15 cellular contexts compared by ENCODE assay signal in genomic region chr7:94513565-94513860, GRCh38. TPM values are rescaled to one million over a fixed set of nuclear protein-coding genes. Genes with fewer than 3 reads are reported as not detected.
DNase-seq lines count a peak whose midpoint lies in the region; ATAC-seq and TF ChIP-seq lines count a peak whose summit lies in the region.
"Had no signal": no experiment of that assay in that cellular context is flagged by ENCODE, and none has a peak within 500 bp of the region (broad histone marks: within the 10 kb centered on the region; RNA-seq: fewer than 3 reads in every experiment).

No MANE protein-coding gene starts in this region.

- H3K27ac ChIP-seq in DOHH2 (ENCODE audit: low read depth, low read length), result no peak overlapping the region
- peak overlapping the region; percentile 26 for H3K27ac ChIP-seq in neural cell (ENCODE audit: low read length)
- H3K27ac ChIP-seq: breast epithelium had no signal

- DNase-seq in NCI-H446 treated with DMSO at 0.1 percent for 48 hours (lab: John Stamatoyannopoulos, UW), result peak; percentile 32
- DNase-seq in cardiac fibroblast (ENCODE audit: low read depth in 2 of 2), result peak; percentile 5 to 6
- DNase-seq in SKM-1 treated with dmso at 0.1 percent for 144 hours (lab: John Stamatoyannopoulos, UW; ENCODE audit: unreplicated experiment), result no peak
- DNase-seq: activated CD8-positive, alpha-beta memory T cell treated with anti-CD3 and anti-CD28 coated beads, Interleukin-2, amount 50 U/mL, for 4 hours; activated naive CD4-positive, alpha-beta T cell treated with Interleukin-2 at 50 U/mL for 16 hours; mesenchymal stem cell; NCI-H2171 treated with DMSO at 0.1 percent for 48 hours; testis had no signal

- TF ChIP-seq CTCF in DOHH2 (IDR thresholded peaks at IDR 0.05; ENCODE audit: low read depth, low read length, poor library complexity, severe bottlenecking) (no peak), cardiac fibroblast (IDR thresholded peaks at IDR 0.05; ENCODE audit: low read depth, low read length) (no peak), neural cell (IDR thresholded peaks at IDR 0.05; ENCODE audit: poor library complexity, severe bottlenecking) (no peak)

- peaks cover 61% of the 10 kb centered on the region for H3K4me1 ChIP-seq in DOHH2 (ENCODE audit: control insufficient read depth, low read length)
- H3K4me1 ChIP-seq: breast epithelium had no signal

- H3K4me2 ChIP-seq in DOHH2 (ENCODE audit: low read length), result peak overlapping the region; percentile 99
- peak overlapping the region; percentile 36 for H3K4me2 ChIP-seq in neural cell (ENCODE audit: low read length)

- H3K9me2 ChIP-seq in DOHH2 (replicated peaks; ENCODE audit: control insufficient read depth, low read length) (no peaks in the 10 kb centered on the region), neural cell (ENCODE audit: insufficient read depth, low read length) (no peaks in the 10 kb centered on the region)

- no peak for TF ChIP-seq EP300 in neural cell (conservative IDR thresholded peaks at IDR 0.05; ENCODE audit: poor library complexity, severe bottlenecking)

- no peaks in the 10 kb centered on the region for H3K27me3 ChIP-seq in DOHH2 (ENCODE audit: control insufficient read depth, low read length)
- no peaks in the 10 kb centered on the region for H3K27me3 ChIP-seq in neural cell (ENCODE audit: insufficient read depth, low read depth, low read length)
- H3K27me3 ChIP-seq: breast epithelium, testis had no signal

- H3F3A ChIP-seq in DOHH2 (ENCODE audit: control insufficient read depth, insufficient read depth), result peaks cover 7% of the 10 kb centered on the region; the same call in 1 of the 2 replicates
- no peaks in the 10 kb centered on the region for H3F3A ChIP-seq in neural cell (ENCODE audit: insufficient read depth, low read length, poor library complexity, severe bottlenecking)

- no peak overlapping the region for H2AFZ ChIP-seq in neural cell (ENCODE audit: low read depth, low read length)

- ATAC-seq in HG03280 (IDR thresholded peaks at IDR 0.05; ENCODE audit: unreplicated experiment) (no peak), SK-N-SH treated with all-trans-retinoic acid at 6 μM for 48 hours (no peak)
- ATAC-seq: Right ventricle myocardium inferior, sciatic nerve had no signal

- H3K4me3 ChIP-seq in DOHH2 (ENCODE audit: low read length) (peak overlapping the region; percentile 46), cardiac fibroblast (replicated peaks in 1 of 2; ENCODE audit: low read depth in 2 of 2, low read length in 2 of 2) (no peak overlapping the region), neural cell (ENCODE audit: low read length) (peak overlapping the region; percentile 44)
- H3K4me3 ChIP-seq: breast epithelium, testis had no signal

- H3K79me2 ChIP-seq in DOHH2 (ENCODE audit: control insufficient read depth, low read length) (peaks cover 87% of the 10 kb centered on the region), neural cell (replicated peaks; ENCODE audit: insufficient read depth, low read length) (peaks cover 84% of the 10 kb centered on the region)

- no peaks in the 10 kb centered on the region for H3K9me3 ChIP-seq in DOHH2 (ENCODE audit: control insufficient read depth, insufficient read depth, low read length)
- no peaks in the 10 kb centered on the region for H3K9me3 ChIP-seq in neural cell (ENCODE audit: low read length)
- H3K9me3 ChIP-seq: breast epithelium, testis had no signal

- H4K20me1 ChIP-seq in DOHH2 (ENCODE audit: control insufficient read depth, insufficient read depth, low read depth, low read length) (no peaks in the 10 kb centered on the region), neural cell (ENCODE audit: insufficient read depth) (no peaks in the 10 kb centered on the region)

- H3K36me3 ChIP-seq in DOHH2 (ENCODE audit: control insufficient read depth, low read length), result peaks cover 42% of the 10 kb centered on the region
- no peaks in the 10 kb centered on the region for H3K36me3 ChIP-seq in neural cell (ENCODE audit: insufficient read depth, low read length)
- H3K36me3 ChIP-seq: breast epithelium had no signal

- H3K9ac ChIP-seq in neural cell (ENCODE audit: low read length), result peak overlapping the region; percentile 7

- no peak for TF ChIP-seq RAD21 in neural cell (conservative IDR thresholded peaks at IDR 0.05)

TF ChIP-seq in neural cell, 6 proteins besides CTCF, POLR2A, EP300 and RAD21:
- TF ChIP-seq EZH2 (IDR thresholded peaks at IDR 0.05; ENCODE audit: borderline replicate concordance, insufficient read depth, low read length, poor library complexity, severe bottlenecking) (no peak), MXI1 (conservative IDR thresholded peaks at IDR 0.05; ENCODE audit: poor library complexity, severe bottlenecking) (no peak), TAF1 (IDR thresholded peaks at IDR 0.05; ENCODE audit: low read depth) (no peak), SMC3 (conservative IDR thresholded peaks at IDR 0.05; ENCODE audit: poor library complexity) (no peak), REST (IDR thresholded peaks at IDR 0.05; ENCODE audit: borderline replicate concordance) (no peak), POLR2AphosphoS5 (IDR thresholded peaks at IDR 0.05) (no peak)
TF ChIP-seq in neural cell: peak in this region for 0.

TF ChIP-seq in SK-N-SH treated with all-trans-retinoic acid at 6 μM for 48 hours, 23 proteins besides CTCF, POLR2A, EP300 and RAD21 (continues in another document):
- TF ChIP-seq ZFP3 (CRISPR knock-in tag; IDR thresholded peaks at IDR 0.05) (no peak), ZC3H10 (CRISPR knock-in tag; IDR thresholded peaks at IDR 0.05) (no peak), OSR1 (CRISPR knock-in tag; IDR thresholded peaks at IDR 0.05) (no peak), TSHZ2 (CRISPR knock-in tag; IDR thresholded peaks at IDR 0.05) (no peak), TOX (CRISPR knock-in tag; IDR thresholded peaks at IDR 0.05; ENCODE audit: borderline replicate concordance) (no peak), CSRNP3 (CRISPR knock-in tag; IDR thresholded peaks at IDR 0.05) (no peak), SNAI2 (CRISPR knock-in tag; IDR thresholded peaks at IDR 0.05) (no peak), CREB5 (CRISPR knock-in tag; IDR thresholded peaks at IDR 0.05; ENCODE audit: low read depth) (no peak), POU6F1 (CRISPR knock-in tag; IDR thresholded peaks at IDR 0.05; ENCODE audit: borderline replicate concordance, low read depth) (no peak), ZNF70 (CRISPR knock-in tag; IDR thresholded peaks at IDR 0.05) (no peak)

RNA-seq across cellular contexts. Expression of gene CASD1, which starts 3.9 kb away (rescaled TPM):
- polyA plus RNA-seq in neural cell, result 157 and 187 TPM in 2 replicates
- polyA minus RNA-seq in neural cell, result 153 and 166 TPM in 2 replicates

Comparison
In these comparisons a context has a peak if more than half of its experiments do, and no peak if none do; other contexts are left out.
1. H3K4me3 ChIP-seq: peak in DOHH2 (single experiment) and neural cell (single experiment); none in cardiac fibroblast (0 of 2).